Comparison of ENCODE assay signal across 7 cellular contexts in the genomic region with DNA sequence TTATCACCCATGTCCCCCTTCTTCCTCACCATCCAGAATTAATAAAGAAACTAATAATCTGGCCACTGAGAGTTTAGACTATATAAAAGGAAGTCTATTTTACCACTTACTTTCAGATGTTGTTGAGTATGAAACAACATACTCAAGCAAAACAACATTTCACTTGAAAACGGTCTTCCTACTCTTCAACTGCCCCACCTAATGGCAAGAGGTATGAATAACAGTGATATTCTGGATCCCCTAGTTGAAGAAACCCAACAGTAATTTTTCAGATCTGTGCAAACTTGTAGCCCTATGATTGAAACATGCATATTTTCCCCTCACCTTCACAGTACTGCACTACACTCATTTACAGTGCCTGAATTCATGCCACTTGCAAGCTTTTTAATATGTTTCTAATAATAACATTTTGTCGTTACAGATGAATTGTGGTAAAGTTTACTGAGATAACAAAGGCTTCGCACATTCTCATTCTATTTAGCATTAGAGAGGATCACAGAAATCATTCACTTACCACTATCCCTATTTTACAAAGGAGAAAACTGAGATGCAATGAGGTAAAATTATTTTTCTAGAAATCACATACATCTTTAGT.
A peak's percentile ranks its signal among the peaks of the same experiment; 100 is the strongest.
DNase-seq lines count a peak whose midpoint lies in the region; FAIRE-seq and TF ChIP-seq lines count a peak whose summit lies in the region.

No MANE protein-coding gene starts in this region.

- H3K9me3 ChIP-seq in HEK293 (ENCODE audit: control insufficient read depth, insufficient read depth, low read depth, low read length) (no peaks in the 10 kb centered on the region), small intestine (ENCODE audit: control insufficient read depth, low read depth) (no peaks in the 10 kb centered on the region)

- H3K4me3 ChIP-seq in HEK293 (ENCODE audit: low read depth, low read length) (no peak overlapping the region), dorsolateral prefrontal cortex (no peak overlapping the region), small intestine (ENCODE audit: low read depth in 1 of 2, low read length in 2 of 2) (no peak overlapping the region)

- H3K27ac ChIP-seq in HEK293 (ENCODE audit: extremely low read depth, low read depth, low read length) (no peak overlapping the region), dorsolateral prefrontal cortex (no peak overlapping the region), small intestine (ENCODE audit: low read depth in 1 of 2, low read length in 1 of 2) (no peak overlapping the region)

- POLR2A ChIA-PET in HEK293 (lab: Yijun Ruan, JAX) = no interaction called here

- H3K27me3 ChIP-seq in dorsolateral prefrontal cortex (no peaks in the 10 kb centered on the region), small intestine (ENCODE audit: control insufficient read depth in 2 of 2, insufficient read depth in 2 of 2, low read length in 2 of 2) (no peaks in the 10 kb centered on the region)

- H3K36me3 ChIP-seq in HEK293 (ENCODE audit: control insufficient read depth in 2 of 2, insufficient read depth in 1 of 2, low read length in 2 of 2) = no peaks in the 10 kb centered on the region
- H3K36me3 ChIP-seq in small intestine (ENCODE audit: control insufficient read depth in 2 of 2, insufficient read depth in 2 of 2, low read length in 2 of 2) = no peaks in the 10 kb centered on the region

- DNase-seq in NCI-H1694 (lab: John Stamatoyannopoulos, UW) (peak; percentile 12), dorsolateral prefrontal cortex (no peak), small intestine (peak; percentile 36), midbrain (lab: John Stamatoyannopoulos, UW) (no peak), cerebellum (ENCODE audit: low spot score) (no peak)

- WGBS in small intestine, 3 donors = 62 to 66% (median 63%) methylated on average over 3 of the region's 3 CpGs

- H3K4me1 ChIP-seq in HEK293 (ENCODE audit: control insufficient read depth, insufficient read depth, low read length) = no peaks in the 10 kb centered on the region
- no peaks in the 10 kb centered on the region for H3K4me1 ChIP-seq in small intestine (ENCODE audit: control insufficient read depth in 2 of 2, insufficient read depth in 1 of 2, low read depth in 1 of 2, low read length in 1 of 2)

- TF ChIP-seq CTCF in GM12874 (IDR thresholded peaks at IDR 0.05; ENCODE audit: insufficient read depth, low read depth, low read length) (peak; percentile 56), HEK293 (tag by site-specific recombination; IDR thresholded peaks at IDR 0.05) (no peak), dorsolateral prefrontal cortex (IDR thresholded peaks at IDR 0.05 in 54 of 56, conservative IDR thresholded peaks at IDR 0.05 in 2 of 56; ENCODE audit: low read depth in 1 of 56, partially characterized antibody in 56 of 56) (peak in 46 of 56 donors; percentile 10 to 51 (median 28))

- CTCF ChIA-PET in HEK293 (lab: Yijun Ruan, JAX) = interaction anchor here (0.6 to 1.3 kb wide), 5 partner anchors 9 to 357 kb away, joined by 3 to 5 read pairs (median 3); no protein-coding TSS in a partner anchor

- intact Hi-C loops in dorsolateral prefrontal cortex (cut with DNase I) = no loop called here

- FAIRE-seq in small intestine (lab: Jason Lieb, UNC) = peak; percentile 49

TF ChIP-seq in HEK293, 187 proteins besides CTCF, POLR2A, EP300 and RAD21:
- TF ChIP-seq, protein P1, sequence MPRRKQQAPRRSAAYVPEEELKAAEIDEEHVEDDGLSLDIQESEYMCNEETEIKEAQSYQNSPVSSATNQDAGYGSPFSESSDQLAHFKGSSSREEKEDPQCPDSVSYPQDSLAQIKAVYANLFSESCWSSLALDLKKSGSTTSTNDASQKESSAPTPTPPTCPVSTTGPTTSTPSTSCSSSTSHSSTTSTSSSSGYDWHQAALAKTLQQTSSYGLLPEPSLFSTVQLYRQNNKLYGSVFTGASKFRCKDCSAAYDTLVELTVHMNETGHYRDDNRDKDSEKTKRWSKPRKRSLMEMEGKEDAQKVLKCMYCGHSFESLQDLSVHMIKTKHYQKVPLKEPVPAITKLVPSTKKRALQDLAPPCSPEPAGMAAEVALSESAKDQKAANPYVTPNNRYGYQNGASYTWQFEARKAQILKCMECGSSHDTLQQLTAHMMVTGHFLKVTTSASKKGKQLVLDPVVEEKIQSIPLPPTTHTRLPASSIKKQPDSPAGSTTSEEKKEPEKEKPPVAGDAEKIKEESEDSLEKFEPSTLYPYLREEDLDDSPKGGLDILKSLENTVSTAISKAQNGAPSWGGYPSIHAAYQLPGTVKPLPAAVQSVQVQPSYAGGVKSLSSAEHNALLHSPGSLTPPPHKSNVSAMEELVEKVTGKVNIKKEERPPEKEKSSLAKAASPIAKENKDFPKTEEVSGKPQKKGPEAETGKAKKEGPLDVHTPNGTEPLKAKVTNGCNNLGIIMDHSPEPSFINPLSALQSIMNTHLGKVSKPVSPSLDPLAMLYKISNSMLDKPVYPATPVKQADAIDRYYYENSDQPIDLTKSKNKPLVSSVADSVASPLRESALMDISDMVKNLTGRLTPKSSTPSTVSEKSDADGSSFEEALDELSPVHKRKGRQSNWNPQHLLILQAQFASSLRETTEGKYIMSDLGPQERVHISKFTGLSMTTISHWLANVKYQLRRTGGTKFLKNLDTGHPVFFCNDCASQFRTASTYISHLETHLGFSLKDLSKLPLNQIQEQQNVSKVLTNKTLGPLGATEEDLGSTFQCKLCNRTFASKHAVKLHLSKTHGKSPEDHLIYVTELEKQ (tag by site-specific recombination; IDR thresholded peaks at IDR 0.05; ENCODE audit: borderline replicate concordance) = no peak
- TF ChIP-seq ZNF670 (tag by site-specific recombination; IDR thresholded peaks at IDR 0.05; ENCODE audit: low read depth) (no peak), ZNF654 (tag by site-specific recombination; IDR thresholded peaks at IDR 0.05; ENCODE audit: low read depth) (peak; percentile 41), IKZF3 (tag by site-specific recombination; IDR thresholded peaks at IDR 0.05) (no peak)
- TF ChIP-seq, protein P2, sequence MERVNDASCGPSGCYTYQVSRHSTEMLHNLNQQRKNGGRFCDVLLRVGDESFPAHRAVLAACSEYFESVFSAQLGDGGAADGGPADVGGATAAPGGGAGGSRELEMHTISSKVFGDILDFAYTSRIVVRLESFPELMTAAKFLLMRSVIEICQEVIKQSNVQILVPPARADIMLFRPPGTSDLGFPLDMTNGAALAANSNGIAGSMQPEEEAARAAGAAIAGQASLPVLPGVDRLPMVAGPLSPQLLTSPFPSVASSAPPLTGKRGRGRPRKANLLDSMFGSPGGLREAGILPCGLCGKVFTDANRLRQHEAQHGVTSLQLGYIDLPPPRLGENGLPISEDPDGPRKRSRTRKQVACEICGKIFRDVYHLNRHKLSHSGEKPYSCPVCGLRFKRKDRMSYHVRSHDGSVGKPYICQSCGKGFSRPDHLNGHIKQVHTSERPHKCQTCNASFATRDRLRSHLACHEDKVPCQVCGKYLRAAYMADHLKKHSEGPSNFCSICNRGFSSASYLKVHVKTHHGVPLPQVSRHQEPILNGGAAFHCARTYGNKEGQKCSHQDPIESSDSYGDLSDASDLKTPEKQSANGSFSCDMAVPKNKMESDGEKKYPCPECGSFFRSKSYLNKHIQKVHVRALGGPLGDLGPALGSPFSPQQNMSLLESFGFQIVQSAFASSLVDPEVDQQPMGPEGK (tag by site-specific recombination; IDR thresholded peaks at IDR 0.05) = no peak
TF ChIP-seq in HEK293: peak in this region for 1.

Comparison
In these comparisons a context has a peak if more than half of its experiments do, and no peak if none do; other contexts are left out.
1. DNase-seq: peak in NCI-H1694 (single experiment) and small intestine (single experiment); none in dorsolateral prefrontal cortex (0 of 10), midbrain (single experiment) and cerebellum (single experiment).